Comparison of ENCODE assay signal across 28 cellular contexts in the genomic region with DNA sequence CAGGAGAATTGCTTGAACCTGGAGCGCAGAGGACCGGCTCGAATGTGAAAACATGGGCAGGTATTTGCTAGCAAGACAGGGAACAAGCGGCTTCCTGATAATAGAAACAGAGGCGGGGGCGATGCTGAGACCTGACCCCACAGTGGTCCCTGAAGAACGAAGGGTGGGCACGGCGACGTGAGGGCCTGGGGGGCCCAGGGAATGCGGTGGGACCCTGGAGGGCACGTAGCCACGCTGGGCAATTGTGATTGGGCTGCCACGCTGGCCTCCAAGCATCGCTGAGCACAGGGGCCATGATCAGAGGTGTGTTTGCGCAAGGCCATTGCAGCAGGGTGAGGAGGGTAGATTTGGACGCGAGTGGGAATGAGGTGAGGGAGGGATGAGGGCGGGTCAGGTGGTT.
"Had no signal": no experiment of that assay in that cellular context is flagged by ENCODE, and none has a peak within 500 bp of the region (broad histone marks: within the 10 kb centered on the region; RNA-seq: fewer than 3 reads in every experiment).

No MANE protein-coding gene starts in this region.

- DNase-seq: colonic mucosa; cortex of kidney; dermis blood vessel endothelial cell; dorsolateral prefrontal cortex; effector CD4-positive, alpha-beta T cell; effector CD8-positive, alpha-beta T cell; effector memory CD4-positive, alpha-beta T cell; effector memory CD8-positive, alpha-beta T cell; endodermal cell; erythroblast; esophagus squamous epithelium; foreskin fibroblast; foreskin keratinocyte; foreskin melanocyte; gastrocnemius medialis; glutamatergic neuron; head of caudate nucleus; heart left ventricle; heart right ventricle had no signal

- H3K36me3 ChIP-seq: colonic mucosa, esophagus squamous epithelium, gastrocnemius medialis, heart left ventricle, heart right ventricle had no signal

- H3K27ac ChIP-seq: colonic mucosa, coronary artery, dorsolateral prefrontal cortex, epithelial cell of prostate, esophagus muscularis mucosa, esophagus squamous epithelium, foreskin keratinocyte, gastrocnemius medialis, gastroesophageal sphincter, heart left ventricle, heart right ventricle had no signal

- H3K4me3 ChIP-seq: colonic mucosa, coronary artery, dorsolateral prefrontal cortex, esophagus muscularis mucosa, esophagus squamous epithelium, gastrocnemius medialis, gastroesophageal sphincter, heart left ventricle, heart right ventricle had no signal

- H3K27me3 ChIP-seq: colonic mucosa, dorsolateral prefrontal cortex, esophagus muscularis mucosa, esophagus squamous epithelium, foreskin keratinocyte, gastrocnemius medialis, gastroesophageal sphincter, heart left ventricle, heart right ventricle had no signal

- FAIRE-seq: colon, endometrium, endothelial cell of umbilical vein, frontal cortex had no signal

- H3K9me3 ChIP-seq: colonic mucosa, esophagus muscularis mucosa, esophagus squamous epithelium, gastrocnemius medialis, gastroesophageal sphincter, heart left ventricle, heart right ventricle had no signal

- ATAC-seq: effector memory CD8-positive, alpha-beta T cell; esophagus mucosa; foreskin keratinocyte; gastrocnemius medialis; gastroesophageal sphincter; heart left ventricle; heart right ventricle had no signal

- H3K4me1 ChIP-seq: colonic mucosa, esophagus muscularis mucosa, esophagus squamous epithelium, foreskin keratinocyte, gastrocnemius medialis, gastroesophageal sphincter, heart left ventricle, heart right ventricle had no signal
